In the genomic region with DNA sequence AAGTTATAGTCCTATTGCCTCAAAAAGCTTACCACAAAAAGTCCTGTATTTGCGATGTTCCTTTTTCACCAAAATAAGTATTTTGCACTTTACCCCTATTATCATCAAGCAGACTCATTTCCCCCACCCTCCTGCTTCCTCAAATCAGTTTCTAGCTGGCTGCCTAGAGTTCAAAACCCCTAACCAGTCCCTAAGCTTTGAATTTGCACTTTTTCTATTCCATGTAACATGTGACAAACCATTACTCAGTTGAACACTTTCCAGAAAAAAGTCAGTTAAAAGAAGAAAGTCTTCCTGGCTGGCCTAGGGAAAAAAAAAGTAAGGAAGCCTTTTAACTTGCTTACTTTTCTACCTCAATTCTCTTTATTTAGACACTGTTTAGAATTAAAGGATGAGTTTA, we compare ENCODE assay signal across 9 cellular contexts. TPM values are rescaled to one million over a fixed set of nuclear protein-coding genes. Genes with fewer than 3 reads are reported as not detected.
DNase-seq lines count a peak whose midpoint lies in the region; ATAC-seq, FAIRE-seq and TF ChIP-seq lines count a peak whose summit lies in the region.
"Had no signal": no experiment of that assay in that cellular context is flagged by ENCODE, and none has a peak within 500 bp of the region (broad histone marks: within the 10 kb centered on the region; RNA-seq: fewer than 3 reads in every experiment).

No MANE protein-coding gene starts in this region.

- no peak for TF ChIP-seq POLR2A in GM12891 (IDR thresholded peaks at IDR 0.05; ENCODE audit: low read depth, low read length)

- ATAC-seq in sciatic nerve (peak; percentile 76), GM21528 (IDR thresholded peaks at IDR 0.05; ENCODE audit: low FRiP score, unreplicated experiment) (no peak), HG02885 (IDR thresholded peaks at IDR 0.05; ENCODE audit: poor library complexity, unreplicated experiment) (no peak)

- no peak for FAIRE-seq in GM12891 (lab: Jason Lieb, UNC)

- DNase-seq in GM12891 (ENCODE audit: insufficient read length, low spot score) (no peak), NOMO-1 treated with dmso at 0.1 percent for 144 hours (lab: John Stamatoyannopoulos, UW; ENCODE audit: unreplicated experiment) (peak; percentile 65), dermis blood vessel endothelial cell (peak; percentile 34), sciatic nerve (ENCODE audit: low spot score) (no peak), GDM1 (lab: John Stamatoyannopoulos, UW) (no peak), activated gamma-delta T cell treated with Interleukin-2 at 50 U/mL for 16 hours (no peak)
- DNase-seq: uterus had no signal

- intact Hi-C loops in sciatic nerve (cut with DNase I), result no loop called here

TF ChIP-seq in GM12891, 5 proteins besides CTCF, POLR2A, EP300 and RAD21:
- no peak for TF ChIP-seq POLR2AphosphoS5 (IDR thresholded peaks at IDR 0.05; ENCODE audit: low read depth, low read length)
- peak; percentile 63 for TF ChIP-seq SPI1 (IDR thresholded peaks at IDR 0.05; ENCODE audit: low read depth, low read length)
- no peak for TF ChIP-seq POU2F2 (IDR thresholded peaks at IDR 0.05; ENCODE audit: low read depth, low read length)
- no peak for TF ChIP-seq PAX5 (IDR thresholded peaks at IDR 0.05; ENCODE audit: insufficient read depth, low read length, severe bottlenecking)
- no peak for TF ChIP-seq TAF1 (IDR thresholded peaks at IDR 0.05; ENCODE audit: low read depth, low read length)

RNA-seq across cellular contexts. Expression of gene CEP170, which starts 8.2 kb away (rescaled TPM):
- polyA plus RNA-seq in GM12891 (2012; ENCODE audit: low read depth, missing spikeins), result 14.7 TPM
- total RNA-seq in dermis blood vessel endothelial cell, result 87.3 and 143 TPM in 2 replicates
- total RNA-seq in sciatic nerve, result 127 TPM

RNA-seq across cellular contexts. Expression of gene SDCCAG8, which starts 8.9 kb away (rescaled TPM):
- 12.8 TPM for polyA plus RNA-seq in GM12891 (2012; ENCODE audit: low read depth, missing spikeins)
- total RNA-seq in dermis blood vessel endothelial cell (38.2 and 48.2 TPM in 2 replicates), sciatic nerve (70.4 TPM)

Comparison
In these comparisons a context has a peak if more than half of its experiments do, and no peak if none do; other contexts are left out.
1. DNase-seq: peak in NOMO-1 treated with dmso at 0.1 percent for 144 hours (single experiment) and dermis blood vessel endothelial cell (single experiment); none in GM12891 (single experiment), sciatic nerve (single experiment), GDM1 (single experiment) and activated gamma-delta T cell treated with Interleukin-2 at 50 U/mL for 16 hours (single experiment).